In the genomic region with DNA sequence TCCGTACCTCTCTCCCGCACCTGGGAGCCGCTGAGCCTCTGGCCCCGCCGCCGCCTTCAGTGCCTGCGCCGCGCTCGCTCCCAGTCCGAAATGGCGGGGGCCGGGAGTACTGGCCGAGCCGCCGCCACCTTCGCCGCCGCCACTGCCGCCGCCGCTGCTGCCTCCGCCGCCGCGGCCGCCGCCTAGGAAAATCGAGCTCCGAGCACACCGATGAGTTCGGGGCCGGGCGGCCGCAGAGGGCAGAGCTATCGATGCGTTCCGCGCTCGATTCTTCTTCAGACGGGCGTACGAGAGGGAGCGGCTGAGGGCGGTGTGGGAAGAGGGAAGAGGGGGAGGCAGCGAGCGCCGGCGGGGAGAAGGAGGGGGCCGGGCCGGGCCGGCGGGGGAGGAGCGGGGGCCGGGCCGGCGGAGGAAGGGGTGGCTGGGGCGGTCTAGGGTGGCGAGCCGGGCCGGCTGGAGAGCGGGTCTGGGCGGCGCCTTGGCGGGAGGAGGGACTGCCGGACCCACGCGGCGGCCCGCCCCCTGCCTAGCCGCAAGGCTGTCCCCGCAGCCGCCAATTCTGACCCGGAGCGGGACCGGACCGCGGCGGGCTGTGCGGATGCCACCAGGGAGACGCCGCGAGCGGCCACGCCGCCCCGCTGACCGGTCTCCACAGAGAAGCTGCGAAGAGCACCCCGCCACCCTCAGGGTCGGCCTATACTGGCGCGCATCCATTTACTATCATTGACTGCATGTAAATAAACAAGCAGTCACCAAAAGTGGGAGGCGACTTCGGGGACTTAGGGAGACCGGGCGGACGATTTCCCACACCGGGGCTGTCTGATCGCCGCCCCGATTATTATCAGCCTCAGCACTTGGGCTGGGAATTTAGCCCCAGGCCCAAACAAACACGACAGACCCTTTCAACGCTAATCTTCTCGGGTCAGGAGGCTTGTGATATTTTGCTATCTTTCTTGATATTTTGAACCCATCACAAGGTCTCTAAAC, we compare ENCODE assay signal across 1 cellular context.
TF ChIP-seq lines count a peak whose summit lies in the region.

Gene KRAS, minus strand, starts transcription at position 186 of the 987 bp plus-strand sequence.

TF ChIP-seq in K562, 482 proteins besides CTCF, POLR2A, EP300 and RAD21 (continued from another document):
- TF ChIP-seq RCOR1 (IDR thresholded peaks at IDR 0.05; ENCODE audit: borderline replicate concordance in 1 of 2, low read depth in 2 of 2, low read length in 2 of 2) (peak; percentile 1 to 75; a peak in 2 of 4 replicates), MAX (CRISPR knock-in tag; IDR thresholded peaks at IDR 0.05) (peak; percentile 77), MXI1 (IDR thresholded peaks at IDR 0.05; ENCODE audit: low read depth, low read length) (no peak), HDGF (IDR thresholded peaks at IDR 0.05) (no peak), SIN3A (IDR thresholded peaks at IDR 0.05; ENCODE audit: borderline replicate concordance in 2 of 2, control insufficient read depth in 1 of 2, low read depth in 2 of 2, low read length in 2 of 2) (peak; percentile 56 to 59; a peak in 2 of 4 replicates), BRD9 (IDR thresholded peaks at IDR 0.05; ENCODE audit: low read depth, partially characterized antibody) (no peak), CTBP1 (IDR thresholded peaks at IDR 0.05; ENCODE audit: borderline replicate concordance) (peak; percentile 83), SIN3B (IDR thresholded peaks at IDR 0.05; ENCODE audit: low read depth) (peak; percentile 44; the same call in 1 of the 2 replicates), MAZ (CRISPR knock-in tag; conservative IDR thresholded peaks at IDR 0.05 in 1 of 2, IDR thresholded peaks at IDR 0.05 in 1 of 2) (peak; percentile 91 to 95), YY1 (IDR thresholded peaks at IDR 0.05; ENCODE audit: borderline replicate concordance in 1 of 3, control insufficient read depth in 1 of 3, extremely low read depth in 1 of 3, insufficient read depth in 3 of 3, insufficient read length in 1 of 3, insufficient replicate concordance in 2 of 3, low read depth in 1 of 3, low read length in 2 of 3) (peak in 2 of 3 experiments; percentile 76 to 83), NBN (IDR thresholded peaks at IDR 0.05; ENCODE audit: low read depth) (peak; percentile 30; the same call in 1 of the 2 replicates), PYGO2 (tag; IDR thresholded peaks at IDR 0.05) (no peak), TAF1 (IDR thresholded peaks at IDR 0.05; ENCODE audit: control insufficient read depth, extremely low read depth, insufficient read depth, low read length, severe bottlenecking) (peak; percentile 88), ZNF12 (CRISPR knock-in tag; IDR thresholded peaks at IDR 0.05) (no peak), BACH1 (tag; IDR thresholded peaks at IDR 0.05) (no peak), TBL1XR1 (IDR thresholded peaks at IDR 0.05; ENCODE audit: low read length in 2 of 2) (peak; percentile 19 to 41; a peak in 1 of 4 replicates), SMARCB1 (IDR thresholded peaks at IDR 0.05; ENCODE audit: insufficient read length, low read depth) (no peak), RERE (CRISPR knock-in tag; IDR thresholded peaks at IDR 0.05; ENCODE audit: borderline replicate concordance) (no peak), MBD1 (CRISPR knock-in tag; IDR thresholded peaks at IDR 0.05) (no peak), ZNF830 (CRISPR knock-in tag; IDR thresholded peaks at IDR 0.05) (no peak), FOXA3 (CRISPR knock-in tag; conservative IDR thresholded peaks at IDR 0.05 in 1 of 2, IDR thresholded peaks at IDR 0.05 in 1 of 2) (peak; percentile 81 to 94), SAP30 (IDR thresholded peaks at IDR 0.05; ENCODE audit: borderline replicate concordance, insufficient read depth, low read depth, low read length, poor library complexity, severe bottlenecking) (peak; percentile 77), ZNF282 (CRISPR knock-in tag; IDR thresholded peaks at IDR 0.05) (peak; percentile 89; the same call in 1 of the 2 replicates), NFIC (IDR thresholded peaks at IDR 0.05) (peak; percentile 48; the same call in 1 of the 2 replicates), ERF (CRISPR knock-in tag; IDR thresholded peaks at IDR 0.05) (0 out of 2 replicates have a peak, but pooled peaks have one; percentile 51), NR2C2 (CRISPR knock-in tag; IDR thresholded peaks at IDR 0.05) (no peak), NR2C2 (tag; IDR thresholded peaks at IDR 0.05) (peak; percentile 52; the same call in 1 of the 2 replicates), KAT2B (IDR thresholded peaks at IDR 0.05; ENCODE audit: low read depth, low read length) (no peak)
- TF ChIP-seq, protein P1, sequence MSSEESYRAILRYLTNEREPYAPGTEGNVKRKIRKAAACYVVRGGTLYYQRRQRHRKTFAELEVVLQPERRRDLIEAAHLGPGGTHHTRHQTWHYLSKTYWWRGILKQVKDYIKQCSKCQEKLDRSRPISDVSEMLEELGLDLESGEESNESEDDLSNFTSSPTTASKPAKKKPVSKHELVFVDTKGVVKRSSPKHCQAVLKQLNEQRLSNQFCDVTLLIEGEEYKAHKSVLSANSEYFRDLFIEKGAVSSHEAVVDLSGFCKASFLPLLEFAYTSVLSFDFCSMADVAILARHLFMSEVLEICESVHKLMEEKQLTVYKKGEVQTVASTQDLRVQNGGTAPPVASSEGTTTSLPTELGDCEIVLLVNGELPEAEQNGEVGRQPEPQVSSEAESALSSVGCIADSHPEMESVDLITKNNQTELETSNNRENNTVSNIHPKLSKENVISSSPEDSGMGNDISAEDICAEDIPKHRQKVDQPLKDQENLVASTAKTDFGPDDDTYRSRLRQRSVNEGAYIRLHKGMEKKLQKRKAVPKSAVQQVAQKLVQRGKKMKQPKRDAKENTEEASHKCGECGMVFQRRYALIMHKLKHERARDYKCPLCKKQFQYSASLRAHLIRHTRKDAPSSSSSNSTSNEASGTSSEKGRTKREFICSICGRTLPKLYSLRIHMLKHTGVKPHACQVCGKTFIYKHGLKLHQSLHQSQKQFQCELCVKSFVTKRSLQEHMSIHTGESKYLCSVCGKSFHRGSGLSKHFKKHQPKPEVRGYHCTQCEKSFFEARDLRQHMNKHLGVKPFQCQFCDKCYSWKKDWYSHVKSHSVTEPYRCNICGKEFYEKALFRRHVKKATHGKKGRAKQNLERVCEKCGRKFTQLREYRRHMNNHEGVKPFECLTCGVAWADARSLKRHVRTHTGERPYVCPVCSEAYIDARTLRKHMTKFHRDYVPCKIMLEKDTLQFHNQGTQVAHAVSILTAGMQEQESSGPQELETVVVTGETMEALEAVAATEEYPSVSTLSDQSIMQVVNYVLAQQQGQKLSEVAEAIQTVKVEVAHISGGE (CRISPR knock-in tag; IDR thresholded peaks at IDR 0.05) = 0 out of 6 replicates have a peak, but pooled peaks of 1 of the 3 experiments have one; percentile 27
- TF ChIP-seq, protein P2, sequence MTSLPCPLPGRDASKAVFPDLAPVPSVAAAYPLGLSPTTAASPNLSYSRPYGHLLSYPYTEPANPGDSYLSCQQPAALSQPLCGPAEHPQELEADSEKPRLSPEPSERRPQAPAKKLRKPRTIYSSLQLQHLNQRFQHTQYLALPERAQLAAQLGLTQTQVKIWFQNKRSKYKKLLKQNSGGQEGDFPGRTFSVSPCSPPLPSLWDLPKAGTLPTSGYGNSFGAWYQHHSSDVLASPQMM (CRISPR knock-in tag; IDR thresholded peaks at IDR 0.05) = no peak
- TF ChIP-seq, protein P3, sequence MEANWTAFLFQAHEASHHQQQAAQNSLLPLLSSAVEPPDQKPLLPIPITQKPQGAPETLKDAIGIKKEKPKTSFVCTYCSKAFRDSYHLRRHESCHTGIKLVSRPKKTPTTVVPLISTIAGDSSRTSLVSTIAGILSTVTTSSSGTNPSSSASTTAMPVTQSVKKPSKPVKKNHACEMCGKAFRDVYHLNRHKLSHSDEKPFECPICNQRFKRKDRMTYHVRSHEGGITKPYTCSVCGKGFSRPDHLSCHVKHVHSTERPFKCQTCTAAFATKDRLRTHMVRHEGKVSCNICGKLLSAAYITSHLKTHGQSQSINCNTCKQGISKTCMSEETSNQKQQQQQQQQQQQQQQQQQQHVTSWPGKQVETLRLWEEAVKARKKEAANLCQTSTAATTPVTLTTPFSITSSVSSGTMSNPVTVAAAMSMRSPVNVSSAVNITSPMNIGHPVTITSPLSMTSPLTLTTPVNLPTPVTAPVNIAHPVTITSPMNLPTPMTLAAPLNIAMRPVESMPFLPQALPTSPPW (CRISPR knock-in tag; IDR thresholded peaks at IDR 0.05) = peak; percentile 99
- TF ChIP-seq, protein P4, sequence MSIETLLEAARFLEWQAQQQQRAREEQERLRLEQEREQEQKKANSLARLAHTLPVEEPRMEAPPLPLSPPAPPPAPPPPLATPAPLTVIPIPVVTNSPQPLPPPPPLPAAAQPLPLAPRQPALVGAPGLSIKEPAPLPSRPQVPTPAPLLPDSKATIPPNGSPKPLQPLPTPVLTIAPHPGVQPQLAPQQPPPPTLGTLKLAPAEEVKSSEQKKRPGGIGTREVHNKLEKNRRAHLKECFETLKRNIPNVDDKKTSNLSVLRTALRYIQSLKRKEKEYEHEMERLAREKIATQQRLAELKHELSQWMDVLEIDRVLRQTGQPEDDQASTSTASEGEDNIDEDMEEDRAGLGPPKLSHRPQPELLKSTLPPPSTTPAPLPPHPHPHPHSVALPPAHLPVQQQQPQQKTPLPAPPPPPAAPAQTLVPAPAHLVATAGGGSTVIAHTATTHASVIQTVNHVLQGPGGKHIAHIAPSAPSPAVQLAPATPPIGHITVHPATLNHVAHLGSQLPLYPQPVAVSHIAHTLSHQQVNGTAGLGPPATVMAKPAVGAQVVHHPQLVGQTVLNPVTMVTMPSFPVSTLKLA (conservative IDR thresholded peaks at IDR 0.05) = peak; percentile 82 to 94
- TF ChIP-seq, protein P5, sequence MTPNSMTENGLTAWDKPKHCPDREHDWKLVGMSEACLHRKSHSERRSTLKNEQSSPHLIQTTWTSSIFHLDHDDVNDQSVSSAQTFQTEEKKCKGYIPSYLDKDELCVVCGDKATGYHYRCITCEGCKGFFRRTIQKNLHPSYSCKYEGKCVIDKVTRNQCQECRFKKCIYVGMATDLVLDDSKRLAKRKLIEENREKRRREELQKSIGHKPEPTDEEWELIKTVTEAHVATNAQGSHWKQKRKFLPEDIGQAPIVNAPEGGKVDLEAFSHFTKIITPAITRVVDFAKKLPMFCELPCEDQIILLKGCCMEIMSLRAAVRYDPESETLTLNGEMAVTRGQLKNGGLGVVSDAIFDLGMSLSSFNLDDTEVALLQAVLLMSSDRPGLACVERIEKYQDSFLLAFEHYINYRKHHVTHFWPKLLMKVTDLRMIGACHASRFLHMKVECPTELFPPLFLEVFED (CRISPR knock-in tag; conservative IDR thresholded peaks at IDR 0.05) = no peak
- TF ChIP-seq, protein P6, sequence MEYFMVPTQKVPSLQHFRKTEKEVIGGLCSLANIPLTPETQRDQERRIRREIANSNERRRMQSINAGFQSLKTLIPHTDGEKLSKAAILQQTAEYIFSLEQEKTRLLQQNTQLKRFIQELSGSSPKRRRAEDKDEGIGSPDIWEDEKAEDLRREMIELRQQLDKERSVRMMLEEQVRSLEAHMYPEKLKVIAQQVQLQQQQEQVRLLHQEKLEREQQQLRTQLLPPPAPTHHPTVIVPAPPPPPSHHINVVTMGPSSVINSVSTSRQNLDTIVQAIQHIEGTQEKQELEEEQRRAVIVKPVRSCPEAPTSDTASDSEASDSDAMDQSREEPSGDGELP (CRISPR knock-in tag; IDR thresholded peaks at IDR 0.05; ENCODE audit: borderline replicate concordance) = peak; percentile 78
TF ChIP-seq in K562: peak in this region for 107.
